ENCODE assay signal across 16 cellular contexts in the genomic region with DNA sequence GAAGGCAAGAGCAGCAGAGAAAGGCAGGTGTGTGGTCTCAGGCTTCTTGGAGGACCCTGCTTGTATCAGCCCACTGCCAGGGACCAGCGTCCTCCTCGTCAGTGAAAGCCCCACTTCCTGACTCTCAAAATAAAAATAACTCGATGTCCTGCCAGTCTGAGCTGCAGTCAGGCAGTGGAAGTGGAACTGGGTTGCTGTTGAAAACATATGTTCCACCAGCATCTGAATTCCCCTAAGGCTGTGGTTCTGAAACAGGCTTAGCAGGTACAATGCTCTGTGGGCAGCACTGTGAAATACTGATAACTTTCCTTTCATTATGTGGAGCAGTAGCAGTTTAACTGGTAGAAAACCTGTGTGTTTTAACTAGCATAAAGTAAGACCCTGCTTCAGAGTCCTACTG.
DNase-seq lines count a peak whose midpoint lies in the region; ATAC-seq and TF ChIP-seq lines count a peak whose summit lies in the region.
"Had no signal": no experiment of that assay in that cellular context is flagged by ENCODE, and none has a peak within 500 bp of the region (broad histone marks: within the 10 kb centered on the region; RNA-seq: fewer than 3 reads in every experiment).

No MANE protein-coding gene starts in this region.

- H3K27ac Mint-ChIP-seq in activated T-helper 17 cell treated with anti-CD3 and anti-CD28 coated beads, Interleukin-2, amount 50 U/mL, for 72 hours, result no peak overlapping the region
- H3K27ac Mint-ChIP-seq: activated T-helper 2 cell treated with anti-CD3 and anti-CD28 coated beads, Interferon-gamma antibody, Interleukin-2, Interleukin-4, amounts not matched to agents 10 μg/mL and 5 μg/mL and 100 μg/mL, durations not matched to agents 14 hours and 24 hours and 36 hours; B cell; stimulated activated naive CD8-positive, alpha-beta T cell treated with anti-CD3 and anti-CD28 coated beads, Interleukin-15, Interleukin-2, amounts not matched to agents 100 ng/mL and 50 ng/mL, for 24 hours had no signal

- TF ChIP-seq CTCF in GM13976 (IDR thresholded peaks at IDR 0.05; ENCODE audit: borderline replicate concordance, control extremely low read depth, extremely low read depth, insufficient read depth, missing control alignments), result no peak

- H3K27me3 Mint-ChIP-seq in activated T-helper 17 cell treated with anti-CD3 and anti-CD28 coated beads, Interleukin-2, amount 50 U/mL, for 72 hours, result no peaks in the 10 kb centered on the region
- H3K27me3 Mint-ChIP-seq: B cell; stimulated activated naive CD8-positive, alpha-beta T cell treated with anti-CD3 and anti-CD28 coated beads, Interleukin-15, Interleukin-2, amounts not matched to agents 100 ng/mL and 50 ng/mL, for 24 hours had no signal

- DNase-seq in GM13976 (ENCODE audit: low spot score) (peak; percentile 54), substantia nigra (lab: John Stamatoyannopoulos, UW) (no peak), NCI-H1092 treated with DMSO at 0.1 percent for 48 hours (lab: John Stamatoyannopoulos, UW) (no peak), AG20443 (ENCODE audit: low spot score) (no peak)
- DNase-seq: foreskin melanocyte; left cardiac atrium; NCI-H1105 treated with DMSO at 0.1 percent for 48 hours; stimulated activated CD4-positive, alpha-beta T cell treated with anti-CD3 and anti-CD28 coated beads, Interleukin-15, amount 100 ng/mL, for 24 hours had no signal

- no peaks in the 10 kb centered on the region for H3K9me3 Mint-ChIP-seq in activated T-helper 17 cell treated with anti-CD3 and anti-CD28 coated beads, Interleukin-2, amount 50 U/mL, for 72 hours
- H3K9me3 Mint-ChIP-seq: activated T-helper 2 cell treated with anti-CD3 and anti-CD28 coated beads, Interferon-gamma antibody, Interleukin-2, Interleukin-4, amounts not matched to agents 10 μg/mL and 5 μg/mL and 100 μg/mL, durations not matched to agents 14 hours and 24 hours and 36 hours; central memory CD8-positive, alpha-beta T cell; stimulated activated naive CD8-positive, alpha-beta T cell treated with anti-CD3 and anti-CD28 coated beads, Interleukin-15, Interleukin-2, amounts not matched to agents 100 ng/mL and 50 ng/mL, for 24 hours had no signal

- in situ Hi-C loops in GM13976 (cut with MboI; ENCODE audit: low sequenced_read_pairs, unreplicated experiment), result no loop called here

- no peak overlapping the region for H3K4me3 Mint-ChIP-seq in activated T-helper 17 cell treated with anti-CD3 and anti-CD28 coated beads, Interleukin-2, amount 50 U/mL, for 72 hours
- H3K4me3 Mint-ChIP-seq: B cell; central memory CD8-positive, alpha-beta T cell; stimulated activated naive CD8-positive, alpha-beta T cell treated with anti-CD3 and anti-CD28 coated beads, Interleukin-15, Interleukin-2, amounts not matched to agents 100 ng/mL and 50 ng/mL, for 24 hours had no signal

- no peaks in the 10 kb centered on the region for H3K4me1 Mint-ChIP-seq in activated T-helper 17 cell treated with anti-CD3 and anti-CD28 coated beads, Interleukin-2, amount 50 U/mL, for 72 hours
- H3K4me1 Mint-ChIP-seq: central memory CD8-positive, alpha-beta T cell had no signal

- no peak overlapping the region for H3K27ac ChIP-seq in substantia nigra (ENCODE audit: low read depth, low read length, poor library complexity, severe bottlenecking)

- no peaks in the 10 kb centered on the region for H3K36me3 Mint-ChIP-seq in activated T-helper 17 cell treated with anti-CD3 and anti-CD28 coated beads, Interleukin-2, amount 50 U/mL, for 72 hours (ENCODE audit: low read depth)

- ATAC-seq in GM19372 (IDR thresholded peaks at IDR 0.05; ENCODE audit: low read depth, unreplicated experiment) (peak; percentile 67), HG02840 (IDR thresholded peaks at IDR 0.05; ENCODE audit: low FRiP score, unreplicated experiment) (peak; percentile 59), HG03565 (IDR thresholded peaks at IDR 0.05; ENCODE audit: unreplicated experiment) (peak; percentile 62)
- no peak for ATAC-seq in activated T-helper 17 cell treated with anti-CD3 and anti-CD28 coated beads, Interleukin-2, amount 50 U/mL, for 72 hours (replicated peaks)
- ATAC-seq: left cardiac atrium had no signal
